ENCODE assay signal across 28 cellular contexts in the genomic region with DNA sequence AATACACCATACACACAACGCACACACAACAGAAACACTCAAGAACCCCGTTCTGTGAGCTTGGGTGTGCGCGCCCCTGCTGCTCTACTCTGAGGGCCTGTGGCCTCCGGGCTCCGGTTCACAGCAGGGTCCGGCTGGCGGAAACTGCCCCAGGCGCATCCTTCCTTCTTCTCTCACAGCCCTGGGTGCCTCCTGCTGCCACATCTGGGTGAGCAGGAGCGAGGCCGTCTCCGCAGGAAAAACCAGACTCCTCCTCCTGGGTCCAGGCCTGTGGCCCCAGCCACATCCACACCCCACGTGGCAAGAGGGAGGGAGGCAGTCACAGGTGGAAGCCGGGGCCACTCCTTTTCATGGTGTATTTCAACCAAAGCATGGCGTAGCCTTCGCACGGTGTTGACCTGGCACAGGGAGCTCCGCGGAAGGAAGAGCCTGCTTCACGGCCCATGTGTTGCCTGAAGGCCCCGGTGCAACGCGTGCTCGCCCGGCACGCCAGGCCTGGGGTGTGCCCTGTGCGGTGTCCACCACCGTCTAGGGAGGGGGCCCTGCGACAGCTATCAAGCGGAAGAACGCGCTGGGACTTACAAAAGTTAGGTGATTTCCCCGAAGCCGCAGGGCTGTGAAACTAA.
"Had no signal": no experiment of that assay in that cellular context is flagged by ENCODE, and none has a peak within 500 bp of the region (broad histone marks: within the 10 kb centered on the region; RNA-seq: fewer than 3 reads in every experiment).

No MANE protein-coding gene starts in this region.

- H3K27me3 Mint-ChIP-seq: stimulated activated naive CD8-positive, alpha-beta T cell treated with anti-CD3 and anti-CD28 coated beads, Interleukin-15, amount 100 ng/mL, for 72 hours had no signal

- H3K4me1 Mint-ChIP-seq: mesothelial cell of epicardium; neural crest cell; stimulated activated naive CD8-positive, alpha-beta T cell treated with anti-CD3 and anti-CD28 coated beads, Interleukin-15, amount 100 ng/mL, for 72 hours had no signal

- H3K4me3 Mint-ChIP-seq: memory B cell; mesothelial cell of epicardium; naive B cell; natural killer cell treated with Interleukin-12 subunit alpha and Interleukin-12 subunit beta and Interleukin-15 and Interleukin-18, amount 100 ng/mL, for 72 hours; neural crest cell; stimulated activated naive CD8-positive, alpha-beta T cell treated with anti-CD3 and anti-CD28 coated beads, Interleukin-15, amount 100 ng/mL, for 72 hours had no signal

- DNase-seq: cortex of kidney; effector CD4-positive, alpha-beta T cell; foreskin fibroblast; gastrocnemius medialis; kidney glomerular epithelial cell; left colon; left ventricle myocardium inferior; lower lobe of right lung; mucosa of descending colon; naive B cell; stimulated activated CD4-positive, alpha-beta T cell treated with anti-CD3 and anti-CD28 coated beads, Interleukin-12 subunit alpha, Interleukin-12 subunit beta, amount 100 ng/mL, for 4 hours; stimulated activated CD4-positive, alpha-beta T cell treated with anti-CD3 and anti-CD28 coated beads, Interleukin-1b, Interleukin-23, amount 100 ng/mL, for 48 hours; stimulated activated CD4-positive, alpha-beta T cell treated with anti-CD3 and anti-CD28 coated beads, Interleukin-4, amount 100 ng/mL, for 1 hour; stimulated activated CD8-positive, alpha-beta memory T cell treated with anti-CD3 and anti-CD28 coated beads, Interleukin-4, amount 100 ng/mL, for 48 hours; stimulated activated naive CD4-positive, alpha-beta T cell; stimulated activated naive CD8-positive, alpha-beta T cell treated with anti-CD3 and anti-CD28 coated beads, Interleukin-15, amount 100 ng/mL, for 72 hours; transverse colon had no signal

- H3K4me2 ChIP-seq: hepatocyte, smooth muscle cell had no signal

- H3K4me3 ChIP-seq: gastrocnemius medialis, hepatocyte, left ventricle myocardium inferior, lower lobe of right lung, mucosa of descending colon, prostate gland, right atrium auricular region, smooth muscle cell, suprapubic skin, transverse colon, vagina had no signal

- H3K27ac ChIP-seq: gastrocnemius medialis, hepatocyte, left ventricle myocardium inferior, lower lobe of right lung, prostate gland, right atrium auricular region, suprapubic skin, transverse colon, vagina had no signal

- H3K27me3 ChIP-seq: right atrium auricular region, transverse colon, vagina had no signal

- H3K4me1 ChIP-seq: gastrocnemius medialis, left ventricle myocardium inferior, lower lobe of right lung, prostate gland, right atrium auricular region, suprapubic skin, transverse colon, vagina had no signal

- H3K79me2 ChIP-seq: hepatocyte had no signal

- H3K36me3 ChIP-seq: gastrocnemius medialis, left ventricle myocardium inferior, lower lobe of right lung, prostate gland, right atrium auricular region, suprapubic skin, transverse colon, vagina had no signal

- H3K27ac Mint-ChIP-seq: memory B cell; mesothelial cell of epicardium; natural killer cell treated with Interleukin-12 subunit alpha and Interleukin-12 subunit beta and Interleukin-15 and Interleukin-18, amount 100 ng/mL, for 72 hours; stimulated activated naive CD8-positive, alpha-beta T cell treated with anti-CD3 and anti-CD28 coated beads, Interleukin-15, amount 100 ng/mL, for 72 hours had no signal

- H3K9me3 Mint-ChIP-seq: memory B cell; mesothelial cell of epicardium; naive B cell; natural killer cell treated with Interleukin-12 subunit alpha and Interleukin-12 subunit beta and Interleukin-15 and Interleukin-18, amount 100 ng/mL, for 72 hours; neural crest cell; stimulated activated naive CD8-positive, alpha-beta T cell treated with anti-CD3 and anti-CD28 coated beads, Interleukin-15, amount 100 ng/mL, for 72 hours had no signal

- ATAC-seq: gastrocnemius medialis; left colon; lower lobe of right lung; mucosa of descending colon; natural killer cell treated with Interleukin-12 subunit alpha and Interleukin-12 subunit beta and Interleukin-15 and Interleukin-18, amount 100 ng/mL, for 72 hours; sciatic nerve; stimulated activated naive CD8-positive, alpha-beta T cell treated with anti-CD3 and anti-CD28 coated beads, Interleukin-15, amount 100 ng/mL, for 72 hours had no signal

- H3K36me3 Mint-ChIP-seq: memory B cell; mesothelial cell of epicardium; naive B cell; natural killer cell treated with Interleukin-12 subunit alpha and Interleukin-12 subunit beta and Interleukin-15 and Interleukin-18, amount 100 ng/mL, for 72 hours had no signal

- H2AFZ ChIP-seq: hepatocyte had no signal

- H3K9me3 ChIP-seq: gastrocnemius medialis, left ventricle myocardium inferior, lower lobe of right lung, mucosa of descending colon, prostate gland, right atrium auricular region, suprapubic skin, transverse colon, vagina had no signal
